ENCODE assay signal across 26 cellular contexts in genomic region chr11:37076866-37077265, GRCh38.
"Had no signal": no experiment of that assay in that cellular context is flagged by ENCODE, and none has a peak within 500 bp of the region (broad histone marks: within the 10 kb centered on the region; RNA-seq: fewer than 3 reads in every experiment).

No MANE protein-coding gene starts in this region.

- H3K4me3 Mint-ChIP-seq: activated CD8-positive, alpha-beta T cell treated with anti-CD3 and anti-CD28 coated beads, Interleukin-2, amount 10 ng/mL, durations not matched to agents 7 days and 5 days; activated naive CD4-positive, alpha-beta T cell treated with anti-CD3 and anti-CD28 coated beads, Interleukin-2, amount 50 U/mL, for 24 hours; brain; T-helper 17 cell; WTC11 had no signal

- H3K27me3 Mint-ChIP-seq: activated naive CD4-positive, alpha-beta T cell treated with anti-CD3 and anti-CD28 coated beads, Interleukin-2, amount 50 U/mL, for 24 hours; brain; T-helper 17 cell had no signal

- H3K36me3 Mint-ChIP-seq: activated naive CD4-positive, alpha-beta T cell treated with anti-CD3 and anti-CD28 coated beads, Interleukin-2, amount 50 U/mL, for 24 hours; brain had no signal

- H3K9me3 ChIP-seq: ascending aorta, SJSA1 had no signal

- H3K27me3 ChIP-seq: ascending aorta, SJSA1 had no signal

- H3K27ac ChIP-seq: ascending aorta, SJSA1 had no signal

- H3K4me1 Mint-ChIP-seq: activated naive CD4-positive, alpha-beta T cell treated with anti-CD3 and anti-CD28 coated beads, Interleukin-2, amount 50 U/mL, for 24 hours; brain; T-helper 17 cell; WTC11 had no signal

- H3K9me3 Mint-ChIP-seq: brain had no signal

- H3K4me3 ChIP-seq: ascending aorta, SJSA1 had no signal

- H3K4me1 ChIP-seq: ascending aorta, SJSA1 had no signal

- H3K27ac Mint-ChIP-seq: activated CD8-positive, alpha-beta T cell treated with anti-CD3 and anti-CD28 coated beads, Interleukin-2, amount 10 ng/mL, durations not matched to agents 7 days and 5 days; activated naive CD4-positive, alpha-beta T cell treated with anti-CD3 and anti-CD28 coated beads, Interleukin-2, amount 50 U/mL, for 24 hours; brain; T-helper 17 cell; WTC11 had no signal

- DNase-seq: activated CD4-positive, alpha-beta T cell treated with anti-CD3 and anti-CD28 coated beads for 48 hours; activated CD4-positive, alpha-beta T cell treated with anti-CD3 and anti-CD28 coated beads, Interleukin-2, amount 50 U/mL, for 4 hours; activated CD4-positive, CD25-positive, alpha-beta regulatory T cell treated with anti-CD3 and anti-CD28 coated beads, Interleukin-2, amount 50 U/mL, for 72 hours; activated CD8-positive, alpha-beta memory T cell treated with anti-CD3 and anti-CD28 coated beads, Interleukin-2, amount 50 U/mL, for 48 hours; activated CD8-positive, alpha-beta T cell treated with anti-CD3 and anti-CD28 coated beads, Interleukin-2, amount 10 ng/mL, durations not matched to agents 7 days and 5 days; activated naive CD4-positive, alpha-beta T cell; activated T-cell treated with anti-CD3 and anti-CD28 coated beads, Interleukin-2, amount 50 U/mL, for 1 hour; amniotic stem cell; KBM-7; NCI-H1092; NCI-H1417; NCI-H1930; NCI-H2171; NCI-H2227 treated with DMSO at 0.1 percent for 48 hours; NCI-H446 treated with DMSO at 0.1 percent for 48 hours; NCI-H524 treated with DMSO at 0.1 percent for 48 hours; NCI-H748 treated with DMSO at 0.1 percent for 48 hours; OCI-M1; SHP77; T-helper 17 cell; T-helper 9 cell had no signal

- H3K36me3 ChIP-seq: ascending aorta, SJSA1 had no signal
